In the genomic region with DNA sequence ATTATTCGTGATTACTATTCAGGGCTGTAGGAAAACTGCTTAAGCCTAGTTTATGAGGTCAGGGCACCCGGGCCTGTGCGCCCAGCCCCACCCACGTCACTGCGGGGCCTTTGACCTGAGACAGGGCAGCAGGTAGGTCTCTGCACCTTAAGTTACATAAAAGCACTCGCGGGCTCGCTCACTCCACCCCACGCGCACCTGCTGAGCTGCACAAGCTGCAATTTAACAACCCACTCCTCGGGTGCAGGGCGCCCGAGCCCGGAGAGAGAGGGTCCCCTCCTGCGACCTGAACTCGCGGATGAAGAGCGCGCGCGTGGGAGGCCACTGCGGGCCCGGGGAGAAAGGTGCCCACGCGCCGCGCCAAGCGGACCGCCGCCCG, we compare ENCODE assay signal across 8 cellular contexts. TPM values are rescaled to one million over a fixed set of nuclear protein-coding genes. Genes with fewer than 3 reads are reported as not detected.
DNase-seq lines count a peak whose midpoint lies in the region; ATAC-seq and TF ChIP-seq lines count a peak whose summit lies in the region.

No MANE protein-coding gene starts in this region.

- TF ChIP-seq CTCF in Loucy (conservative IDR thresholded peaks at IDR 0.05; ENCODE audit: low read length) (no peak), coronary artery (IDR thresholded peaks at IDR 0.05) (no peak), natural killer cell (IDR thresholded peaks at IDR 0.05) (no peak)

- DNase-seq in stimulated activated naive CD4-positive, alpha-beta T cell treated with Interleukin-2 at 50 U/mL for 16 hours (lab: John Stamatoyannopoulos, UW) = peak; percentile 34
- DNase-seq in stimulated activated naive CD4-positive, alpha-beta T cell (lab: John Stamatoyannopoulos, UW) = no peak
- DNase-seq in coronary artery (ENCODE audit: low spot score) (no peak), natural killer cell (no peak), NCI-H2171 (lab: John Stamatoyannopoulos, UW) (no peak), NCI-H1930 (lab: John Stamatoyannopoulos, UW) (no peak), mucosa of gallbladder (ENCODE audit: low spot score) (no peak)

- H2AFZ ChIP-seq in Loucy (ENCODE audit: low read length) = no peak overlapping the region

- H3K27me3 ChIP-seq in Loucy (ENCODE audit: insufficient read depth, low read length, poor library complexity, severe bottlenecking) = no peaks in the 10 kb centered on the region

- intact Hi-C loops in natural killer cell (cut with micrococcal nuclease) = no loop called here

- H3K9ac ChIP-seq in Loucy (ENCODE audit: low read depth, low read length, poor library complexity, severe bottlenecking) = peak overlapping the region; percentile 78

- H4K20me1 ChIP-seq in Loucy (ENCODE audit: insufficient read depth, low read length, poor library complexity, severe bottlenecking) = peaks cover 12% of the 10 kb centered on the region

- peaks cover 8 to 13% of the 10 kb centered on the region in 2 donors for H3K27me3 Mint-ChIP-seq in natural killer cell (ENCODE audit: low read depth in 2 of 2)

- H3K27ac Mint-ChIP-seq in natural killer cell = peak overlapping the region; percentile 53 to 77

- H3K4me2 ChIP-seq in Loucy (ENCODE audit: low read depth, low read length, poor library complexity, severe bottlenecking) = peak overlapping the region; percentile 79

- peaks cover 15% of the 10 kb centered on the region; the same call in 1 of the 2 replicates for H3K36me3 ChIP-seq in Loucy (ENCODE audit: insufficient read depth, low read length)

- H3K9me3 Mint-ChIP-seq in natural killer cell = no peaks in the 10 kb centered on the region

- H3K27ac ChIP-seq in coronary artery = peak overlapping the region in 1 of 2 donors; percentile 69

- peak in 1 of 3 donors; percentile 25 for ATAC-seq in natural killer cell

- H3K4me3 ChIP-seq in Loucy (ENCODE audit: low read length, poor library complexity, severe bottlenecking) (peak overlapping the region; percentile 81), coronary artery (peak overlapping the region; percentile 93)

- no peaks in the 10 kb centered on the region for H3K36me3 Mint-ChIP-seq in natural killer cell

- H3K4me1 ChIP-seq in Loucy (ENCODE audit: insufficient read depth, low read length, poor library complexity, severe bottlenecking) = peaks cover 29% of the 10 kb centered on the region

- H3K79me2 ChIP-seq in Loucy (ENCODE audit: insufficient read depth, low read length) = peaks cover 50% of the 10 kb centered on the region

- no peaks in the 10 kb centered on the region for H3K9me3 ChIP-seq in Loucy (ENCODE audit: insufficient read depth, low read depth, low read length)

- H3K9me2 ChIP-seq in Loucy (replicated peaks; ENCODE audit: low read depth, low read length) = no peaks in the 10 kb centered on the region

- peaks cover 11 to 16% of the 10 kb centered on the region in 2 donors for H3K4me1 Mint-ChIP-seq in natural killer cell

- no peaks in the 10 kb centered on the region for H3F3A ChIP-seq in Loucy (ENCODE audit: low read depth)

- peak overlapping the region; percentile 88 for H3K4me3 Mint-ChIP-seq in natural killer cell

RNA-seq across cellular contexts. Expression of a gene that starts 0.5 kb away (rescaled TPM):
- total RNA-seq in natural killer cell (10 to 100 TPM in 2 of 3 donors, 1 to 10 TPM in 1; 8.6 to 16.9 (median 15.6) TPM), mucosa of gallbladder (52.9 TPM)

RNA-seq across cellular contexts. Expression of a gene that starts 8.7 kb away (rescaled TPM):
- not detected for total RNA-seq in natural killer cell
- not detected for total RNA-seq in mucosa of gallbladder

RNA-seq across cellular contexts. Expression of a gene that starts 25.6 kb away (rescaled TPM):
- total RNA-seq in natural killer cell (1 to 10 TPM; 8.5 to 9.7 (median 8.7) TPM), mucosa of gallbladder (14.8 TPM)

RNA-seq across cellular contexts. Expression of a gene that starts 29.4 kb away (rescaled TPM):
- total RNA-seq in natural killer cell (1 to 10 TPM; 2.1 to 5.5 (median 2.3) TPM), mucosa of gallbladder (26.6 TPM)

RNA-seq across cellular contexts. Expression of a gene that starts 35.9 kb away (rescaled TPM):
- total RNA-seq in natural killer cell (100 to 1,000 TPM; 210 to 239 (median 228) TPM), mucosa of gallbladder (282 TPM)
